In the genomic region with DNA sequence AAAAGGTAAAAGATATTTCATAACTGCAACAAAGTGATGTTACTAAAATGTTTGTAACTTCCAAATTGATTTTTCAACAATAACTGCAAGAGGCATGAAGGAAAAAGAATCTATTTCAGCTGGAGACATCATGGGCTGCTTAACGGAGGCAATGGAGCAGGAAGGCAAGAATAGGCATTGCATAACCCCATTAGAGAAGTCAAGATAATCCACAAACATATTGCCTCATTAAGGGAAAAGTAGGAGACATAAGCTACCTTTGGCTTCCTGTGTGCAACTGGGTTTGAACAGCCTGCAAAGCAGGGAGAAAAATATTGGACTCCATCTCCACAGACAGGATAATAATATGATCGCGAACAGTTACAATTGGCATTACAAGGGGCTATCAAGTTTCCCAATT, we compare ENCODE assay signal across 30 cellular contexts. TPM values are rescaled to one million over a fixed set of nuclear protein-coding genes. Genes with fewer than 3 reads are reported as not detected.
"Had no signal": no experiment of that assay in that cellular context is flagged by ENCODE, and none has a peak within 500 bp of the region (broad histone marks: within the 10 kb centered on the region; RNA-seq: fewer than 3 reads in every experiment).

No MANE protein-coding gene starts in this region.

- DNase-seq: activated CD4-positive, alpha-beta memory T cell treated with anti-CD3 and anti-CD28 coated beads for 36 hours; activated CD4-positive, alpha-beta T cell treated with anti-CD3 and anti-CD28 coated beads for 36 hours; activated CD4-positive, alpha-beta T cell treated with anti-CD3 and anti-CD28 coated beads, Interleukin-2, amount 10 ng/mL, durations not matched to agents 24 days and 14 days; activated CD4-positive, CD25-positive, alpha-beta regulatory T cell; activated CD4-positive, CD25-positive, alpha-beta regulatory T cell treated with anti-CD3 and anti-CD28 coated beads, Interleukin-2, amount 50 U/mL, for 72 hours; activated CD8-positive, alpha-beta memory T cell treated with anti-CD3 and anti-CD28 coated beads, Interleukin-2, amount 10 ng/mL, durations not matched to agents 7 days and 5 days; activated CD8-positive, alpha-beta memory T cell treated with anti-CD3 and anti-CD28 coated beads, Interleukin-2, amount 50 U/mL, for 4 hours; activated CD8-positive, alpha-beta T cell treated with anti-CD3 and anti-CD28 coated beads, Interleukin-2, amount 10 ng/mL, durations not matched to agents 7 days and 5 days; activated effector memory CD4-positive, alpha-beta T cell treated with anti-CD3 and anti-CD28 coated beads, Interleukin-2, amount 50 U/mL, for 16 hours; activated naive CD4-positive, alpha-beta T cell treated with anti-CD3 and anti-CD28 coated beads for 36 hours; activated naive CD8-positive, alpha-beta T cell treated with anti-CD3 and anti-CD28 coated beads for 36 hours; activated naive CD8-positive, alpha-beta T cell treated with anti-CD3 and anti-CD28 coated beads, Interleukin-2, amount 50 U/mL, for 24 hours; activated T-cell treated with anti-CD3 and anti-CD28 coated beads, Interleukin-2, amount 50 U/mL, for 1 hour; activated T-cell treated with anti-CD3 and anti-CD28 coated beads, Interleukin-2, amount 50 U/mL, for 48 hours; adrenal gland; amygdala; aorta; body of pancreas; caudate nucleus; cortex of kidney; dermis blood vessel endothelial cell; effector CD4-positive, alpha-beta T cell; effector memory CD8-positive, alpha-beta T cell; erythroblast; foreskin keratinocyte; gastrocnemius medialis; glutamatergic neuron; heart left ventricle; T1000 had no signal

- H3K4me3 ChIP-seq: adrenal gland, body of pancreas, esophagus muscularis mucosa, gastrocnemius medialis, heart left ventricle had no signal

- ATAC-seq: activated CD4-positive, alpha-beta T cell treated with anti-CD3 and anti-CD28 coated beads for 36 hours; activated CD8-positive, alpha-beta memory T cell treated with anti-CD3 and anti-CD28 coated beads, Interleukin-2, amount 10 ng/mL, durations not matched to agents 7 days and 5 days; activated CD8-positive, alpha-beta T cell treated with anti-CD3 and anti-CD28 coated beads, Interleukin-2, amount 10 ng/mL, durations not matched to agents 7 days and 5 days; activated naive CD8-positive, alpha-beta T cell treated with anti-CD3 and anti-CD28 coated beads, Interleukin-2, amount 50 U/mL, for 24 hours; body of pancreas; effector memory CD8-positive, alpha-beta T cell; foreskin keratinocyte; gastrocnemius medialis; heart left ventricle had no signal

- H3K27me3 ChIP-seq: adrenal gland, body of pancreas, esophagus muscularis mucosa, foreskin keratinocyte, gastrocnemius medialis, heart left ventricle had no signal

- H3K27ac ChIP-seq: adrenal gland, body of pancreas, esophagus muscularis mucosa, foreskin keratinocyte, gastrocnemius medialis, heart left ventricle had no signal

- H3K36me3 ChIP-seq: adrenal gland, esophagus muscularis mucosa, gastrocnemius medialis, heart left ventricle had no signal

- H3K9me3 ChIP-seq: adrenal gland, body of pancreas, esophagus muscularis mucosa, gastrocnemius medialis had no signal

- H3K4me1 ChIP-seq: adrenal gland, body of pancreas, esophagus muscularis mucosa, foreskin keratinocyte, gastrocnemius medialis, heart left ventricle had no signal

RNA-seq across cellular contexts. Expression of gene SLCO4C1, which starts 46.7 kb away (rescaled TPM):
- total RNA-seq: gastrocnemius medialis had no signal
